ENCODE assay signal across 22 cellular contexts in genomic region chr22:23369054-23369685, GRCh38.
"Had no signal": no experiment of that assay in that cellular context is flagged by ENCODE, and none has a peak within 500 bp of the region (broad histone marks: within the 10 kb centered on the region; RNA-seq: fewer than 3 reads in every experiment).

No MANE protein-coding gene starts in this region.

- H3K9me3 Mint-ChIP-seq: activated naive CD8-positive, alpha-beta T cell treated with anti-CD3 and anti-CD28 coated beads, Interleukin-2, amount 10 ng/mL, durations not matched to agents 7 days and 5 days had no signal

- H3K4me1 ChIP-seq: adrenal gland, Peyer's patch had no signal

- H3K9me3 ChIP-seq: adrenal gland, MG63, Peyer's patch had no signal

- ATAC-seq: T-helper 17 cell, WTC11 had no signal

- DNase-seq: activated CD4-positive, alpha-beta T cell treated with anti-CD3 and anti-CD28 coated beads for 48 hours; activated CD4-positive, alpha-beta T cell treated with anti-CD3 and anti-CD28 coated beads, Interleukin-2, amount 50 U/mL, for 48 hours; activated CD4-positive, CD25-positive, alpha-beta regulatory T cell treated with anti-CD3 and anti-CD28 coated beads, Interleukin-2, amount 50 U/mL, for 72 hours; activated naive CD4-positive, alpha-beta T cell treated with anti-CD3 and anti-CD28 coated beads, Interleukin-2, amount 50 U/mL, for 16 hours; activated naive CD8-positive, alpha-beta T cell treated with anti-CD3 and anti-CD28 coated beads, Interleukin-2, amount 10 ng/mL, durations not matched to agents 7 days and 5 days; activated T-cell treated with anti-CD3 and anti-CD28 coated beads, Interleukin-2, amount 50 U/mL, for 1 hour; adrenal gland; anterior cingulate cortex; caudate nucleus; MG63; NCI-H1105; NCI-H1436; NCI-H1694 treated with DMSO at 0.1 percent for 48 hours; NCI-H2029 treated with DMSO at 0.1 percent for 48 hours; NCI-H510A treated with DMSO at 0.1 percent for 48 hours; NCI-H69; Peyer's patch; SHP77; T-helper 17 cell; T-helper 9 cell had no signal

- H3K36me3 ChIP-seq: adrenal gland, MG63, Peyer's patch had no signal

- H3K36me3 Mint-ChIP-seq: activated naive CD8-positive, alpha-beta T cell treated with anti-CD3 and anti-CD28 coated beads, Interleukin-2, amount 10 ng/mL, durations not matched to agents 7 days and 5 days; WTC11 had no signal

- H3K27ac ChIP-seq: adrenal gland, Peyer's patch, RWPE1 had no signal

- H3K27me3 ChIP-seq: adrenal gland, Peyer's patch had no signal

- H3K4me3 ChIP-seq: adrenal gland, MG63, Peyer's patch had no signal

- H3K4me3 Mint-ChIP-seq: activated naive CD8-positive, alpha-beta T cell treated with anti-CD3 and anti-CD28 coated beads, Interleukin-2, amount 10 ng/mL, durations not matched to agents 7 days and 5 days; T-helper 17 cell; WTC11 had no signal

- H3K27ac Mint-ChIP-seq: activated naive CD8-positive, alpha-beta T cell treated with anti-CD3 and anti-CD28 coated beads, Interleukin-2, amount 10 ng/mL, durations not matched to agents 7 days and 5 days; T-helper 17 cell; WTC11 had no signal

- H3K4me1 Mint-ChIP-seq: activated naive CD8-positive, alpha-beta T cell treated with anti-CD3 and anti-CD28 coated beads, Interleukin-2, amount 10 ng/mL, durations not matched to agents 7 days and 5 days; T-helper 17 cell had no signal
